ENCODE assay signal across 18 cellular contexts in the genomic region with DNA sequence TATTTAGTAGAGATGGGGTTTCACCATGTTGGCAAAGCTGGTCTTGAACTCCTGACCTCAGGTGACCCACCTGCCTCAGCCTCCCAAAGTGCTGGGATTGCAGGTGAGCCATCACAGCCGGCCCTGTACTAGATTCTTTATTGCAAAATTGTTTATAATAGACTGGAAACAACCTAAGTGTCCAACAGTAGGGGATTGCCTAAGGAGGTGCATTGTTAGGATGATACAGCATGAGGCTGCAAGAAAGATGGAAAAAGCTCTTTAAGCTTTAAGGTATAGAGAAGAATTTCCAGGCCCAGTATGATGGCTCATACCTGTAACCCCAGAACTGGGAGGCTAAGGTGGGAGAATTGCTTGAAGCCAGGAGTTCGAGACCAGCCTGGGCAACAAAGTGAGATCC. TPM values are rescaled to one million over a fixed set of nuclear protein-coding genes. Genes with fewer than 3 reads are reported as not detected.
DNase-seq lines count a peak whose midpoint lies in the region; ATAC-seq and TF ChIP-seq lines count a peak whose summit lies in the region.
"Had no signal": no experiment of that assay in that cellular context is flagged by ENCODE, and none has a peak within 500 bp of the region (broad histone marks: within the 10 kb centered on the region; RNA-seq: fewer than 3 reads in every experiment).

No MANE protein-coding gene starts in this region.

- no peak for ATAC-seq in SK-N-SH treated with all-trans-retinoic acid at 6 μM for 48 hours
- no peak for ATAC-seq in HG03139 (IDR thresholded peaks at IDR 0.05; ENCODE audit: unreplicated experiment)
- ATAC-seq: CD8-positive, alpha-beta T cell; GM12878 had no signal

- CTCF ChIA-PET in HEK293 (lab: Yijun Ruan, JAX) = interaction anchor here (0.7 to 2.3 kb wide), 6 partner anchors 9 to 191 kb away, joined by 3 to 7 read pairs (median 4); a partner anchor contains a TSS

- H3K36me3 ChIP-seq in HEK293 (ENCODE audit: control insufficient read depth in 2 of 2, insufficient read depth in 1 of 2, low read length in 2 of 2) (peaks cover 4 to 10% of the 10 kb centered on the region in 2 experiments; a peak in 2 of 3 replicates), colonic mucosa (no peaks in the 10 kb centered on the region)

- no peaks in the 10 kb centered on the region for H3K9me3 ChIP-seq in HEK293 (ENCODE audit: control insufficient read depth, insufficient read depth, low read depth, low read length)
- no peaks in the 10 kb centered on the region for H3K9me3 ChIP-seq in colonic mucosa
- H3K9me3 ChIP-seq: BE2C, BLaER1, Caco-2 had no signal

- DNase-seq in colonic mucosa = no peak
- DNase-seq in activated naive CD4-positive, alpha-beta T cell treated with Interleukin-2 at 50 U/mL for 16 hours = no peak
- DNase-seq: 8988T; ACHN; BE2C; C1 segment of cervical spinal cord; Caco-2; Calu3; CD4-positive, CD25-positive, alpha-beta regulatory T cell; CD8-positive, alpha-beta T cell; DMS79 treated with DMSO at 0.1 percent for 48 hours; GF-D8 had no signal

- H3K4me1 ChIP-seq in HEK293 (ENCODE audit: control insufficient read depth, insufficient read depth, low read length) (no peaks in the 10 kb centered on the region), colonic mucosa (no peaks in the 10 kb centered on the region)
- H3K4me1 ChIP-seq: BE2C had no signal

- no peak for TF ChIP-seq CTCF in HEK293 (tag by site-specific recombination; IDR thresholded peaks at IDR 0.05)
- no peak for TF ChIP-seq CTCF in colonic mucosa (IDR thresholded peaks at IDR 0.05)

- H3K27ac ChIP-seq in HEK293 (ENCODE audit: extremely low read depth, low read depth, low read length) (no peak overlapping the region), colonic mucosa (peak overlapping the region; percentile 2)
- H3K27ac ChIP-seq: BLaER1 had no signal

- H3K4me3 ChIP-seq in HEK293 (ENCODE audit: low read depth, low read length) (no peak overlapping the region), colonic mucosa (no peak overlapping the region)
- H3K4me3 ChIP-seq: BLaER1, GM12878 had no signal

- no peaks in the 10 kb centered on the region for H3K27me3 ChIP-seq in colonic mucosa
- H3K27me3 ChIP-seq: BE2C, BLaER1 had no signal

- POLR2A ChIA-PET in HEK293 (lab: Yijun Ruan, JAX) = interaction anchor here (1.7 kb wide), 1 partner anchor 8 kb away, joined by 4 read pairs; a partner anchor contains a TSS

- H3K9ac ChIP-seq in colonic mucosa (ENCODE audit: low read depth in 2 of 2, low read length in 2 of 2) = no peak overlapping the region
- H3K9ac ChIP-seq: BLaER1 had no signal

- intact Hi-C loops in colonic mucosa (cut with DNase I) = no loop called here

TF ChIP-seq in HEK293, 187 proteins besides CTCF, POLR2A, EP300 and RAD21:
- TF ChIP-seq MZF1 (tag by site-specific recombination; IDR thresholded peaks at IDR 0.05; ENCODE audit: borderline replicate concordance) (peak; percentile 97), SALL2 (tag by site-specific recombination; IDR thresholded peaks at IDR 0.05; ENCODE audit: borderline replicate concordance) (no peak)

TF ChIP-seq in SK-N-SH treated with all-trans-retinoic acid at 6 μM for 48 hours, 23 proteins besides CTCF, POLR2A, EP300 and RAD21:
- TF ChIP-seq ZFP3 (CRISPR knock-in tag; IDR thresholded peaks at IDR 0.05) = no peak
- no peak for TF ChIP-seq GLIS3 (CRISPR knock-in tag; IDR thresholded peaks at IDR 0.05)
- no peak for TF ChIP-seq ZNF565 (CRISPR knock-in tag; conservative IDR thresholded peaks at IDR 0.05; ENCODE audit: low read depth)
- TF ChIP-seq, protein P1, sequence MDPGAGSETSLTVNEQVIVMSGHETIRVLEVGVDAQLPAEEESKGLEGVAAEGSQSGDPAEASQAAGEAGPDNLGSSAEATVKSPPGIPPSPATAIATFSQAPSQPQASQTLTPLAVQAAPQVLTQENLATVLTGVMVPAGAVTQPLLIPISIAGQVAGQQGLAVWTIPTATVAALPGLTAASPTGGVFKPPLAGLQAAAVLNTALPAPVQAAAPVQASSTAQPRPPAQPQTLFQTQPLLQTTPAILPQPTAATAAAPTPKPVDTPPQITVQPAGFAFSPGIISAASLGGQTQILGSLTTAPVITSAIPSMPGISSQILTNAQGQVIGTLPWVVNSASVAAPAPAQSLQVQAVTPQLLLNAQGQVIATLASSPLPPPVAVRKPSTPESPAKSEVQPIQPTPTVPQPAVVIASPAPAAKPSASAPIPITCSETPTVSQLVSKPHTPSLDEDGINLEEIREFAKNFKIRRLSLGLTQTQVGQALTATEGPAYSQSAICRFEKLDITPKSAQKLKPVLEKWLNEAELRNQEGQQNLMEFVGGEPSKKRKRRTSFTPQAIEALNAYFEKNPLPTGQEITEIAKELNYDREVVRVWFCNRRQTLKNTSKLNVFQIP (CRISPR knock-in tag; IDR thresholded peaks at IDR 0.05; ENCODE audit: borderline replicate concordance, low read depth) = no peak
- TF ChIP-seq ZFP30 (CRISPR knock-in tag; IDR thresholded peaks at IDR 0.05) = no peak
- no peak for TF ChIP-seq TCF4 (CRISPR knock-in tag; IDR thresholded peaks at IDR 0.05; ENCODE audit: borderline replicate concordance)
- TF ChIP-seq, protein P2, sequence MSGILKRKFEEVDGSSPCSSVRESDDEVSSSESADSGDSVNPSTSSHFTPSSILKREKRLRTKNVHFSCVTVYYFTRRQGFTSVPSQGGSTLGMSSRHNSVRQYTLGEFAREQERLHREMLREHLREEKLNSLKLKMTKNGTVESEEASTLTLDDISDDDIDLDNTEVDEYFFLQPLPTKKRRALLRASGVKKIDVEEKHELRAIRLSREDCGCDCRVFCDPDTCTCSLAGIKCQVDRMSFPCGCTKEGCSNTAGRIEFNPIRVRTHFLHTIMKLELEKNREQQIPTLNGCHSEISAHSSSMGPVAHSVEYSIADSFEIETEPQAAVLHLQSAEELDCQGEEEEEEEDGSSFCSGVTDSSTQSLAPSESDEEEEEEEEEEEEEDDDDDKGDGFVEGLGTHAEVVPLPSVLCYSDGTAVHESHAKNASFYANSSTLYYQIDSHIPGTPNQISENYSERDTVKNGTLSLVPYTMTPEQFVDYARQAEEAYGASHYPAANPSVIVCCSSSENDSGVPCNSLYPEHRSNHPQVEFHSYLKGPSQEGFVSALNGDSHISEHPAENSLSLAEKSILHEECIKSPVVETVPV (CRISPR knock-in tag; IDR thresholded peaks at IDR 0.05) = no peak
- TF ChIP-seq ZNF70 (CRISPR knock-in tag; IDR thresholded peaks at IDR 0.05) = no peak
- no peak for TF ChIP-seq TOX (CRISPR knock-in tag; IDR thresholded peaks at IDR 0.05; ENCODE audit: borderline replicate concordance)
- TF ChIP-seq ZC3H10 (CRISPR knock-in tag; IDR thresholded peaks at IDR 0.05) = no peak

RNA-seq across cellular contexts. Expression of a gene that starts 8.2 kb away (rescaled TPM):
- 10 to 100 TPM; 74.8 to 85.5 TPM for total RNA-seq in colonic mucosa

RNA-seq across cellular contexts. Expression of a gene that starts 33.7 kb away (rescaled TPM):
- total RNA-seq in colonic mucosa = 1 to 10 TPM in 1 of 2 donors, under 1 TPM in 1; 0.79 to 2.8 TPM

RNA-seq across cellular contexts. Expression of a gene that starts 47.3 kb away (rescaled TPM):
- not detected for total RNA-seq in colonic mucosa
- total RNA-seq: A673; Calu3; CD4-positive, CD25-positive, alpha-beta regulatory T cell; CD8-positive, alpha-beta T cell; GM12878 had no signal

RNA-seq across cellular contexts. Expression of a gene that starts 50.2 kb away (rescaled TPM):
- total RNA-seq in colonic mucosa = under 1 TPM; 0.59 to 0.80 TPM
- total RNA-seq: CD4-positive, CD25-positive, alpha-beta regulatory T cell; CD8-positive, alpha-beta T cell; GM12878 had no signal

RNA-seq across cellular contexts. Expression of a gene that starts 55.9 kb away (rescaled TPM):
- not detected for total RNA-seq in colonic mucosa
- total RNA-seq: A673; CD4-positive, CD25-positive, alpha-beta regulatory T cell; CD8-positive, alpha-beta T cell; GM12878 had no signal
